ENCODE assay signal across 1 cellular context in the genomic region with DNA sequence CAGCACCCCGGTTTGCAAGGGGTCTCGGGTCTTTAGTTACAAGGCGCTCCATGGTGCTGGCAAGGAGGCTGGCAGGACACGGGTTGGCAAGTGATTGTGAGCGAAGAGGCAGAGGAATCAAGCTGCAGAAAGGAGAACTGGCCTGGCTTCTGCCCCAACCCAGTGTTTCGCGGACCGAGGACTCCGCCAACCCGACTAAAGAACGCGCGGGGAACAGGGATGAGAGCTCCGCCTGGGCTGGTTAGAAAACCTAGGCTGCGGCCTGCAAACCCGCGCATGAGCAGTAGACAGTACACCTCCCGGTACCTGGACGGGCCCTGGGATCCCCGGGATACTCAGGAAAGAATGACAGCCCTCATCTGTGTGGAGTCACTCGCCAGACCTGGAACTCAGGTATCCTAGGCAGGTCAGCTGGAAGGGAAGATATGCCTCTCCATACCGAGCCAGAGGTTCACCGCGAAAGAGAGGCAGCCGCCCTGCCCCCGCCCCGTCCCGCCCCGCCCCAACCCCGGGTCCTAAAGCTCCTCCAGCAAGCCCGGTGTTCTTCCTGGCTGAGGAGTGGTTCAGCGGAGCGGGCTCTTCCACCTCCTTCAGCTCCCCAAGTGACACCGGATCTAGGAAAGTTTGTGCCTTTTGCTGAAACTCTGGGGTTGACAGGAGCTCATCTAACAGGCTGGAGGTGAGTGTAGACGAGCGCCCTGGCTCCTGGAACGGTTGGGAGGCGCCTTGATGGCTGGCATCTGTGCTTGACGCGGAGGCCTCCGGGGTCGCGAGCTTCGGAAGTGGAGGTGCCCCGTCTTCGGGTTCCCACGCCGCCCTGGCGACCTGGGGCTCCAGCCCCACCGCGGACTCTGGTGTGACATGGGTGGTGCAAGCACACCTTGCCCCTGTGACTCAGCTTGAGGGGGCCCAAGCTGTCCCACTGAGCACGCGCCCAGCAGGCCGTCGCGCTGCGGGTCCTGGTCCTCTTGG.
TF ChIP-seq lines count a peak whose summit lies in the region.

No MANE protein-coding gene starts in this region.

TF ChIP-seq in SK-N-SH treated with all-trans-retinoic acid at 6 μM for 48 hours, 23 proteins besides CTCF, POLR2A, EP300 and RAD21 (continued from another document):
- TF ChIP-seq, protein P1, sequence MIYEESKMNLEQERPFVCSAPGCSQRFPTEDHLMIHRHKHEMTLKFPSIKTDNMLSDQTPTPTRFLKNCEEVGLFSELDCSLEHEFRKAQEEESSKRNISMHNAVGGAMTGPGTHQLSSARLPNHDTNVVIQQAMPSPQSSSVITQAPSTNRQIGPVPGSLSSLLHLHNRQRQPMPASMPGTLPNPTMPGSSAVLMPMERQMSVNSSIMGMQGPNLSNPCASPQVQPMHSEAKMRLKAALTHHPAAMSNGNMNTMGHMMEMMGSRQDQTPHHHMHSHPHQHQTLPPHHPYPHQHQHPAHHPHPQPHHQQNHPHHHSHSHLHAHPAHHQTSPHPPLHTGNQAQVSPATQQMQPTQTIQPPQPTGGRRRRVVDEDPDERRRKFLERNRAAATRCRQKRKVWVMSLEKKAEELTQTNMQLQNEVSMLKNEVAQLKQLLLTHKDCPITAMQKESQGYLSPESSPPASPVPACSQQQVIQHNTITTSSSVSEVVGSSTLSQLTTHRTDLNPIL (CRISPR knock-in tag; IDR thresholded peaks at IDR 0.05; ENCODE audit: low read depth), result no peak
- no peak for TF ChIP-seq TCF4 (CRISPR knock-in tag; IDR thresholded peaks at IDR 0.05; ENCODE audit: borderline replicate concordance)
- no peak for TF ChIP-seq ZFP3 (CRISPR knock-in tag; IDR thresholded peaks at IDR 0.05)
